Comparison of ENCODE assay signal across 24 cellular contexts in genomic region chr11:92391866-92392265, GRCh38.
"Had no signal": no experiment of that assay in that cellular context is flagged by ENCODE, and none has a peak within 500 bp of the region (broad histone marks: within the 10 kb centered on the region; RNA-seq: fewer than 3 reads in every experiment).

No MANE protein-coding gene starts in this region.

- H3K27ac ChIP-seq: colonic mucosa, epithelial cell of prostate, esophagus squamous epithelium, foreskin keratinocyte, gastroesophageal sphincter, heart right ventricle, left lung, lower lobe of right lung had no signal

- DNase-seq: colonic mucosa; cortex of kidney; effector CD8-positive, alpha-beta T cell; effector memory CD8-positive, alpha-beta T cell; endodermal cell; erythroblast; esophagus squamous epithelium; foreskin keratinocyte; glutamatergic neuron; head of caudate nucleus; heart right ventricle; hippocampal formation; left cardiac atrium; left lung; left ventricle myocardium superior; lower lobe of right lung; mesenchymal stem cell; mucosa of descending colon; naive B cell had no signal

- H3K4me3 ChIP-seq: colonic mucosa, esophagus squamous epithelium, gastroesophageal sphincter, heart right ventricle, left lung, lower lobe of right lung, mucosa of descending colon had no signal

- ATAC-seq: effector memory CD8-positive, alpha-beta T cell; esophagus mucosa; foreskin keratinocyte; gastroesophageal sphincter; heart right ventricle; left cardiac atrium; left lung; left ventricle myocardium superior; lower lobe of right lung; mucosa of descending colon had no signal

- H3K36me3 Mint-ChIP-seq: mesothelial cell of epicardium, naive B cell had no signal

- H3K4me1 ChIP-seq: colonic mucosa, esophagus squamous epithelium, foreskin keratinocyte, gastroesophageal sphincter, left lung, lower lobe of right lung had no signal

- H3K27ac Mint-ChIP-seq: dendritic cell treated with granulocyte-macrophage colony-stimulating factor and Interleukin-4, amounts not matched to agents 40 ng/mL and 50 ng/mL, for 4 days; effector memory CD8-positive, alpha-beta T cell; endodermal cell; mesothelial cell of epicardium; naive B cell had no signal

- H3K27me3 ChIP-seq: colonic mucosa, esophagus squamous epithelium, gastroesophageal sphincter, left lung had no signal

- H3K4me3 Mint-ChIP-seq: dendritic cell treated with granulocyte-macrophage colony-stimulating factor and Interleukin-4, amounts not matched to agents 40 ng/mL and 50 ng/mL, for 4 days; effector memory CD8-positive, alpha-beta T cell; endodermal cell; mesothelial cell of epicardium; naive B cell had no signal

- H3K36me3 ChIP-seq: colonic mucosa, esophagus squamous epithelium, gastroesophageal sphincter, heart right ventricle, left lung, lower lobe of right lung had no signal

- H3K9me3 Mint-ChIP-seq: dendritic cell treated with granulocyte-macrophage colony-stimulating factor and Interleukin-4, amounts not matched to agents 40 ng/mL and 50 ng/mL, for 4 days; endodermal cell; mesothelial cell of epicardium had no signal

- H3K4me1 Mint-ChIP-seq: naive B cell had no signal

- H3K9me3 ChIP-seq: colonic mucosa, esophagus squamous epithelium, gastroesophageal sphincter, heart right ventricle, left lung, lower lobe of right lung, mucosa of descending colon had no signal

- H3K27me3 Mint-ChIP-seq: dendritic cell treated with granulocyte-macrophage colony-stimulating factor and Interleukin-4, amounts not matched to agents 40 ng/mL and 50 ng/mL, for 4 days; effector memory CD8-positive, alpha-beta T cell had no signal
